In genomic region chr4:146407257-146407656, GRCh38 we compare ENCODE assay signal across 18 cellular contexts.
"Had no signal": no experiment of that assay in that cellular context is flagged by ENCODE, and none has a peak within 500 bp of the region (broad histone marks: within the 10 kb centered on the region; RNA-seq: fewer than 3 reads in every experiment).

No MANE protein-coding gene starts in this region.

- DNase-seq: effector memory CD4-positive, alpha-beta T cell; kidney; left cardiac atrium; left ventricle myocardium inferior; mesendoderm; naive B cell; occipital lobe; pancreas; right cardiac atrium; stimulated activated CD4-positive, alpha-beta T cell treated with anti-CD3 and anti-CD28 coated beads, Interleukin-4, amount 100 ng/mL, for 1 hour; stimulated activated CD8-positive, alpha-beta memory T cell treated with anti-CD3 and anti-CD28 coated beads, Interleukin-4, amount 100 ng/mL, for 48 hours; testis had no signal

- H3K4me1 ChIP-seq: esophagus muscularis mucosa, pancreas, testis, tibial nerve had no signal

- H3K79me2 ChIP-seq: hepatocyte had no signal

- H3K27ac ChIP-seq: epithelial cell of prostate, hepatocyte, pancreas had no signal

- H2AFZ ChIP-seq: hepatocyte had no signal

- H3K27me3 ChIP-seq: esophagus muscularis mucosa, hepatocyte, pancreas, testis, tibial nerve had no signal

- H3K36me3 ChIP-seq: esophagus muscularis mucosa, left ventricle myocardium inferior, pancreas, tibial nerve had no signal

- H3K4me2 ChIP-seq: hepatocyte, smooth muscle cell had no signal

- H3K9me3 ChIP-seq: esophagus muscularis mucosa, left ventricle myocardium inferior, pancreas, testis, tibial nerve had no signal

- ATAC-seq: stimulated activated effector memory CD8-positive, alpha-beta T cell treated with anti-CD3 and anti-CD28 coated beads, Interleukin-12 subunit alpha, Interleukin-12 subunit beta, amount 100 ng/mL, for 72 hours had no signal

- H3K4me3 ChIP-seq: esophagus muscularis mucosa, hepatocyte, left ventricle myocardium inferior, pancreas, smooth muscle cell, testis, tibial nerve had no signal
